In genomic region chr17:30153463-30153862, GRCh38 we compare ENCODE assay signal across 17 cellular contexts.
DNase-seq lines count a peak whose midpoint lies in the region; ATAC-seq and TF ChIP-seq lines count a peak whose summit lies in the region.
"Had no signal": no experiment of that assay in that cellular context is flagged by ENCODE, and none has a peak within 500 bp of the region (broad histone marks: within the 10 kb centered on the region; RNA-seq: fewer than 3 reads in every experiment).

No MANE protein-coding gene starts in this region.

- POLR2A ChIA-PET in HEK293 (lab: Yijun Ruan, JAX) = no interaction called here

- CTCF ChIA-PET in HEK293 (lab: Yijun Ruan, JAX) = no interaction called here

- peak overlapping the region; percentile 46 for H3K27ac Mint-ChIP-seq in dendritic cell treated with granulocyte-macrophage colony-stimulating factor and Interleukin-4, amounts not matched to agents 40 ng/mL and 50 ng/mL, for 4 days
- peak overlapping the region; percentile 6 for H3K27ac Mint-ChIP-seq in stimulated activated effector memory CD8-positive, alpha-beta T cell treated with anti-CD3 and anti-CD28 coated beads, Interleukin-12 subunit alpha, Interleukin-12 subunit beta, amount 100 ng/mL, for 72 hours
- H3K27ac Mint-ChIP-seq: CD4-positive, CD25-positive, alpha-beta regulatory T cell; GM23338 had no signal

- no peaks in the 10 kb centered on the region for H3K9me3 Mint-ChIP-seq in dendritic cell treated with granulocyte-macrophage colony-stimulating factor and Interleukin-4, amounts not matched to agents 40 ng/mL and 50 ng/mL, for 4 days
- no peaks in the 10 kb centered on the region for H3K9me3 Mint-ChIP-seq in stimulated activated effector memory CD8-positive, alpha-beta T cell treated with anti-CD3 and anti-CD28 coated beads, Interleukin-12 subunit alpha, Interleukin-12 subunit beta, amount 100 ng/mL, for 72 hours
- H3K9me3 Mint-ChIP-seq: CD8-positive, alpha-beta memory T cell; GM23338 had no signal

- H3K9me3 ChIP-seq in HEK293 (ENCODE audit: control insufficient read depth, insufficient read depth, low read depth, low read length) = no peaks in the 10 kb centered on the region
- H3K9me3 ChIP-seq: BE2C had no signal

- no peak overlapping the region for H3K27ac ChIP-seq in HEK293 (ENCODE audit: extremely low read depth, low read depth, low read length)
- H3K27ac ChIP-seq: KMS-11 had no signal

- H3K36me3 ChIP-seq in HEK293 (ENCODE audit: control insufficient read depth in 2 of 2, insufficient read depth in 1 of 2, low read length in 2 of 2) = peaks cover 26 to 47% of the 10 kb centered on the region in 2 experiments
- H3K36me3 ChIP-seq: BE2C had no signal

- no peak for ATAC-seq in stimulated activated effector memory CD8-positive, alpha-beta T cell treated with anti-CD3 and anti-CD28 coated beads, Interleukin-12 subunit alpha, Interleukin-12 subunit beta, amount 100 ng/mL, for 72 hours
- no peak for ATAC-seq in HG02571 (IDR thresholded peaks at IDR 0.05; ENCODE audit: unreplicated experiment)
- ATAC-seq: GM23338, HCT116 had no signal

- DNase-seq in LNCaP clone FGC (ENCODE audit: low read depth) (peak; percentile 21), NCI-H187 treated with DMSO at 0.1 percent for 48 hours (lab: John Stamatoyannopoulos, UW) (no peak), NCI-H2107 (lab: John Stamatoyannopoulos, UW) (no peak)
- DNase-seq in stimulated activated effector memory CD8-positive, alpha-beta T cell treated with anti-CD3 and anti-CD28 coated beads, Interleukin-12 subunit alpha, Interleukin-12 subunit beta, amount 100 ng/mL, for 72 hours (ENCODE audit: low spot score in 2 of 2) = no peak
- DNase-seq: ACHN; BE2C; C1 segment of cervical spinal cord; CD4-positive, CD25-positive, alpha-beta regulatory T cell; CD8-positive, alpha-beta memory T cell; COR-L47; DMS 273 treated with DMSO at 0.1 percent for 48 hours had no signal

- peaks cover 65% of the 10 kb centered on the region for H3K36me3 Mint-ChIP-seq in dendritic cell treated with granulocyte-macrophage colony-stimulating factor and Interleukin-4, amounts not matched to agents 40 ng/mL and 50 ng/mL, for 4 days (ENCODE audit: low read depth)
- H3K36me3 Mint-ChIP-seq in stimulated activated effector memory CD8-positive, alpha-beta T cell treated with anti-CD3 and anti-CD28 coated beads, Interleukin-12 subunit alpha, Interleukin-12 subunit beta, amount 100 ng/mL, for 72 hours = peaks cover 74% of the 10 kb centered on the region

- H3K4me1 Mint-ChIP-seq in dendritic cell treated with granulocyte-macrophage colony-stimulating factor and Interleukin-4, amounts not matched to agents 40 ng/mL and 50 ng/mL, for 4 days (ENCODE audit: low read depth) = peaks cover 11% of the 10 kb centered on the region
- H3K4me1 Mint-ChIP-seq in stimulated activated effector memory CD8-positive, alpha-beta T cell treated with anti-CD3 and anti-CD28 coated beads, Interleukin-12 subunit alpha, Interleukin-12 subunit beta, amount 100 ng/mL, for 72 hours = peaks cover 24% of the 10 kb centered on the region

- TF ChIP-seq CTCF in HEK293 (tag by site-specific recombination; IDR thresholded peaks at IDR 0.05) = no peak
- no peak for TF ChIP-seq CTCF in LNCaP clone FGC (IDR thresholded peaks at IDR 0.05; ENCODE audit: control insufficient read depth, extremely low read depth, insufficient read depth)

- intact Hi-C loops in dendritic cell treated with granulocyte-macrophage colony-stimulating factor and Interleukin-4, amounts not matched to agents 40 ng/mL and 50 ng/mL, for 4 days (cut with micrococcal nuclease) = no loop called here

- no peaks in the 10 kb centered on the region for H3K27me3 Mint-ChIP-seq in dendritic cell treated with granulocyte-macrophage colony-stimulating factor and Interleukin-4, amounts not matched to agents 40 ng/mL and 50 ng/mL, for 4 days
- H3K27me3 Mint-ChIP-seq: CD4-positive, CD25-positive, alpha-beta regulatory T cell; CD8-positive, alpha-beta memory T cell had no signal

- no peaks in the 10 kb centered on the region for H3K4me1 ChIP-seq in HEK293 (ENCODE audit: control insufficient read depth, insufficient read depth, low read length)
- H3K4me1 ChIP-seq: BE2C had no signal

- no peak overlapping the region for H3K4me3 ChIP-seq in HEK293 (ENCODE audit: low read depth, low read length)
- no peak overlapping the region for H3K4me3 ChIP-seq in LNCaP clone FGC (ENCODE audit: low read depth, low read length)
- H3K4me3 ChIP-seq: GM23338 had no signal

- H3K4me3 Mint-ChIP-seq in dendritic cell treated with granulocyte-macrophage colony-stimulating factor and Interleukin-4, amounts not matched to agents 40 ng/mL and 50 ng/mL, for 4 days = no peak overlapping the region
- H3K4me3 Mint-ChIP-seq in stimulated activated effector memory CD8-positive, alpha-beta T cell treated with anti-CD3 and anti-CD28 coated beads, Interleukin-12 subunit alpha, Interleukin-12 subunit beta, amount 100 ng/mL, for 72 hours = no peak overlapping the region
- H3K4me3 Mint-ChIP-seq: CD8-positive, alpha-beta memory T cell; GM23338 had no signal

TF ChIP-seq in HEK293, 187 proteins besides CTCF, POLR2A, EP300 and RAD21:
- TF ChIP-seq YY1 (tag by site-specific recombination; IDR thresholded peaks at IDR 0.05) (no peak), ZNF37A (tag by site-specific recombination; IDR thresholded peaks at IDR 0.05) (no peak), ZNF645 (tag by site-specific recombination; IDR thresholded peaks at IDR 0.05) (no peak), SCRT1 (tag by site-specific recombination; IDR thresholded peaks at IDR 0.05; ENCODE audit: borderline replicate concordance) (peak; percentile 67), SCRT2 (tag by site-specific recombination; IDR thresholded peaks at IDR 0.05) (peak; percentile 58)
